In genomic region chr2:24489942-24490673, GRCh38 we compare ENCODE assay signal across 8 cellular contexts. TPM values are rescaled to one million over a fixed set of nuclear protein-coding genes. Genes with fewer than 3 reads are reported as not detected.
DNase-seq lines count a peak whose midpoint lies in the region; ATAC-seq and TF ChIP-seq lines count a peak whose summit lies in the region.

No MANE protein-coding gene starts in this region.

- CTCF ChIA-PET in activated CD8-positive, alpha-beta memory T cell treated with anti-CD3 and anti-CD28 coated beads, Interleukin-2, amount 10 ng/mL, durations not matched to agents 7 days and 5 days (lab: Charles Lee), result interaction anchor here (0.7 to 1.5 kb wide), 3 partner anchors 30 to 367 kb away, joined by 3 to 4 read pairs (median 4); no protein-coding TSS in a partner anchor

- TF ChIP-seq CTCF in HL-60 (IDR thresholded peaks at IDR 0.05; ENCODE audit: insufficient read depth, low read length), result no peak

- peak overlapping the region; percentile 79 to 96 (median 93) for H3K4me3 Mint-ChIP-seq in CD4-positive, CD25-positive, alpha-beta regulatory T cell
- H3K4me3 Mint-ChIP-seq in activated CD8-positive, alpha-beta memory T cell treated with anti-CD3 and anti-CD28 coated beads, Interleukin-2, amount 10 ng/mL, durations not matched to agents 7 days and 5 days, result peak overlapping the region; percentile 82

- peaks cover 34 to 48% (median 40%) of the 10 kb centered on the region in 4 donors for H3K4me1 Mint-ChIP-seq in CD4-positive, CD25-positive, alpha-beta regulatory T cell
- H3K4me1 Mint-ChIP-seq in activated CD8-positive, alpha-beta memory T cell treated with anti-CD3 and anti-CD28 coated beads, Interleukin-2, amount 10 ng/mL, durations not matched to agents 7 days and 5 days, result peaks cover 36% of the 10 kb centered on the region

- no peaks in the 10 kb centered on the region for H3K36me3 Mint-ChIP-seq in CD4-positive, CD25-positive, alpha-beta regulatory T cell
- H3K36me3 Mint-ChIP-seq in activated CD8-positive, alpha-beta memory T cell treated with anti-CD3 and anti-CD28 coated beads, Interleukin-2, amount 10 ng/mL, durations not matched to agents 7 days and 5 days, result no peaks in the 10 kb centered on the region

- no peak for DNase-seq in CD4-positive, CD25-positive, alpha-beta regulatory T cell
- DNase-seq in HL-60 (ENCODE audit: low read depth in 1 of 2, low spot score in 1 of 2) (no peak), germinal center (ENCODE audit: low spot score) (peak; percentile 9), mesenteric fat pad (ENCODE audit: low spot score) (no peak)
- no peak for DNase-seq in activated CD8-positive, alpha-beta memory T cell treated with anti-CD3 and anti-CD28 coated beads, Interleukin-2, amount 10 ng/mL, durations not matched to agents 7 days and 5 days

- no peaks in the 10 kb centered on the region for H3K9me3 ChIP-seq in CD4-positive, CD25-positive, alpha-beta regulatory T cell (ENCODE audit: control insufficient read depth in 2 of 2, low read length in 2 of 2)

- peaks cover 39% of the 10 kb centered on the region for H3K4me1 ChIP-seq in CD4-positive, CD25-positive, alpha-beta regulatory T cell (ENCODE audit: control insufficient read depth, insufficient read depth, low read length, poor library complexity, severe bottlenecking)
- peaks cover 5% of the 10 kb centered on the region for H3K4me1 ChIP-seq in rectal smooth muscle tissue (ENCODE audit: control insufficient read depth, insufficient read depth, low read length)

- ATAC-seq in CD4-positive, CD25-positive, alpha-beta regulatory T cell (ENCODE audit: low read depth in 2 of 2), result no peak
- no peak for ATAC-seq in activated CD8-positive, alpha-beta memory T cell treated with anti-CD3 and anti-CD28 coated beads, Interleukin-2, amount 10 ng/mL, durations not matched to agents 7 days and 5 days
- ATAC-seq in HG02759 (IDR thresholded peaks at IDR 0.05; ENCODE audit: unreplicated experiment) (no peak), GM19351 (IDR thresholded peaks at IDR 0.05; ENCODE audit: unreplicated experiment) (no peak)

- no peak overlapping the region for H3K9ac ChIP-seq in rectal smooth muscle tissue (ENCODE audit: low read length)

- H3K27ac Mint-ChIP-seq in CD4-positive, CD25-positive, alpha-beta regulatory T cell, result peak overlapping the region; percentile 93 to 96 (median 95)
- peak overlapping the region; percentile 88 for H3K27ac Mint-ChIP-seq in activated CD8-positive, alpha-beta memory T cell treated with anti-CD3 and anti-CD28 coated beads, Interleukin-2, amount 10 ng/mL, durations not matched to agents 7 days and 5 days

- no peaks in the 10 kb centered on the region for H3K36me3 ChIP-seq in CD4-positive, CD25-positive, alpha-beta regulatory T cell (ENCODE audit: control insufficient read depth, insufficient read depth, low read length)
- H3K36me3 ChIP-seq in rectal smooth muscle tissue (ENCODE audit: control insufficient read depth, insufficient read depth, low read length), result no peaks in the 10 kb centered on the region

- no peaks in the 10 kb centered on the region for H3K27me3 Mint-ChIP-seq in CD4-positive, CD25-positive, alpha-beta regulatory T cell
- H3K27me3 Mint-ChIP-seq in activated CD8-positive, alpha-beta memory T cell treated with anti-CD3 and anti-CD28 coated beads, Interleukin-2, amount 10 ng/mL, durations not matched to agents 7 days and 5 days, result no peaks in the 10 kb centered on the region

- peak overlapping the region; percentile 75 for H3K4me3 ChIP-seq in CD4-positive, CD25-positive, alpha-beta regulatory T cell (ENCODE audit: low read depth, low read length)
- H3K4me3 ChIP-seq in HL-60 (replicated peaks; ENCODE audit: insufficient read depth, low read length) (peak overlapping the region; percentile 52), rectal smooth muscle tissue (ENCODE audit: low read length) (peak overlapping the region; percentile 64)

- peak overlapping the region; percentile 90 for H3K27ac ChIP-seq in CD4-positive, CD25-positive, alpha-beta regulatory T cell (ENCODE audit: insufficient read depth, low read length, poor library complexity, severe bottlenecking)
- H3K27ac ChIP-seq in HL-60 (replicated peaks), result peak overlapping the region; percentile 72
- H3K27ac ChIP-seq in rectal smooth muscle tissue (ENCODE audit: low read depth, low read length), result peak overlapping the region; percentile 94

- H3K27me3 ChIP-seq in CD4-positive, CD25-positive, alpha-beta regulatory T cell (ENCODE audit: control insufficient read depth, insufficient read depth, low read length), result no peaks in the 10 kb centered on the region
- H3K27me3 ChIP-seq in HL-60 (ENCODE audit: insufficient read depth, poor library complexity, severe bottlenecking), result no peaks in the 10 kb centered on the region
- H3K27me3 ChIP-seq in rectal smooth muscle tissue (ENCODE audit: control insufficient read depth, insufficient read depth, low read length), result no peaks in the 10 kb centered on the region

- H3K9me3 Mint-ChIP-seq in CD4-positive, CD25-positive, alpha-beta regulatory T cell, result no peaks in the 10 kb centered on the region
- H3K9me3 Mint-ChIP-seq in activated CD8-positive, alpha-beta memory T cell treated with anti-CD3 and anti-CD28 coated beads, Interleukin-2, amount 10 ng/mL, durations not matched to agents 7 days and 5 days (ENCODE audit: low read depth), result no peaks in the 10 kb centered on the region

RNA-seq across cellular contexts. Expression of gene NCOA1, which starts 0.9 kb away (rescaled TPM):
- 53.6 TPM for total RNA-seq in CD4-positive, CD25-positive, alpha-beta regulatory T cell
- polyA plus RNA-seq in CD4-positive, CD25-positive, alpha-beta regulatory T cell, result 10 to 100 TPM in 3 of 4 donors, 1 to 10 TPM in 1; 9.0 to 20.9 (median 12.7) TPM
- total RNA-seq in activated CD8-positive, alpha-beta memory T cell treated with anti-CD3 and anti-CD28 coated beads, Interleukin-2, amount 10 ng/mL, durations not matched to agents 7 days and 5 days, result 10 to 100 TPM; 24.4 to 26.2 TPM
- total RNA-seq in mesenteric fat pad, result 41.7 TPM
